8 cellular contexts compared by ENCODE assay signal in genomic region chr19:29844891-29845575, GRCh38.
A peak's percentile ranks its signal among the peaks of the same experiment; 100 is the strongest.
DNase-seq lines count a peak whose midpoint lies in the region; ATAC-seq and TF ChIP-seq lines count a peak whose summit lies in the region.

No MANE protein-coding gene starts in this region.

- peaks cover 37% of the 10 kb centered on the region for H3K27me3 Mint-ChIP-seq in central memory CD8-positive, alpha-beta T cell

- peak; percentile 91 for DNase-seq in AG10803 (ENCODE audit: low read depth)
- DNase-seq in NCI-H345 treated with DMSO at 0.1 percent for 48 hours (lab: John Stamatoyannopoulos, UW; ENCODE audit: unreplicated experiment): peak; percentile 95
- DNase-seq in activated CD4-positive, CD25-positive, alpha-beta regulatory T cell treated with anti-CD3 and anti-CD28 coated beads, Interleukin-2, amount 50 U/mL, for 16 hours (ENCODE audit: low read depth, low spot score): peak; percentile 89
- DNase-seq in central memory CD8-positive, alpha-beta T cell (ENCODE audit: low spot score in 2 of 2): peak; percentile 94 to 97
- peak; percentile 88 for DNase-seq in kidney glomerular epithelial cell (lab: John Stamatoyannopoulos, UW)
- peak; percentile 97 for DNase-seq in stimulated activated CD4-positive, alpha-beta T cell treated with anti-CD3 and anti-CD28 coated beads, Interleukin-15, amount 100 ng/mL, for 24 hours

- H3K36me3 Mint-ChIP-seq in central memory CD8-positive, alpha-beta T cell (ENCODE audit: insufficient read depth): peaks cover 5% of the 10 kb centered on the region

- peak; percentile 72 for ATAC-seq in GM19025 (IDR thresholded peaks at IDR 0.05; ENCODE audit: low read depth, unreplicated experiment)
- ATAC-seq in HG03196 (IDR thresholded peaks at IDR 0.05; ENCODE audit: unreplicated experiment): peak; percentile 67
- ATAC-seq in central memory CD8-positive, alpha-beta T cell (replicated peaks; ENCODE audit: extremely low read depth, poor library complexity, severe bottlenecking): peak; percentile 86

- H3K4me3 Mint-ChIP-seq in central memory CD8-positive, alpha-beta T cell: peak overlapping the region; percentile 91

- peak overlapping the region; percentile 94 for H3K27ac Mint-ChIP-seq in central memory CD8-positive, alpha-beta T cell (ENCODE audit: low read depth)

- TF ChIP-seq CTCF in AG10803 (conservative IDR thresholded peaks at IDR 0.05; ENCODE audit: low read length): no peak

- H3K9me3 Mint-ChIP-seq in central memory CD8-positive, alpha-beta T cell: no peaks in the 10 kb centered on the region

- peaks cover 11% of the 10 kb centered on the region for H3K4me1 Mint-ChIP-seq in central memory CD8-positive, alpha-beta T cell

- peak overlapping the region; percentile 84 for H3K4me3 ChIP-seq in AG10803 (ENCODE audit: low read length)

Comparison
In these comparisons a context has a peak if more than half of its experiments do, and no peak if none do; other contexts are left out.
1. Peak in every context shown above with its lines: DNase-seq, ATAC-seq and H3K4me3 ChIP-seq.